Comparison of ENCODE assay signal across 1 cellular context in genomic region chr20:15867017-15867416, GRCh38.
TF ChIP-seq lines count a peak whose summit lies in the region.

No MANE protein-coding gene starts in this region.

TF ChIP-seq in SK-N-SH treated with all-trans-retinoic acid at 6 μM for 48 hours, 23 proteins besides CTCF, POLR2A, EP300 and RAD21 (continued from another document):
- TF ChIP-seq PATZ1 (CRISPR knock-in tag; IDR thresholded peaks at IDR 0.05; ENCODE audit: borderline replicate concordance) (no peak; the same call in 1 of the 2 replicates), ZNF565 (CRISPR knock-in tag; conservative IDR thresholded peaks at IDR 0.05; ENCODE audit: low read depth) (no peak), ZNF70 (CRISPR knock-in tag; IDR thresholded peaks at IDR 0.05) (no peak), ZC3H10 (CRISPR knock-in tag; IDR thresholded peaks at IDR 0.05) (0 out of 2 replicates have a peak, but pooled peaks have one; percentile 41), POU6F1 (CRISPR knock-in tag; IDR thresholded peaks at IDR 0.05; ENCODE audit: borderline replicate concordance, low read depth) (no peak), ARNTL (CRISPR knock-in tag; IDR thresholded peaks at IDR 0.05; ENCODE audit: borderline replicate concordance, low read depth) (no peak), CREB5 (CRISPR knock-in tag; IDR thresholded peaks at IDR 0.05; ENCODE audit: low read depth) (peak; percentile 48; the same call in 1 of the 2 replicates), ZFP30 (CRISPR knock-in tag; IDR thresholded peaks at IDR 0.05) (no peak), CSDC2 (CRISPR knock-in tag; IDR thresholded peaks at IDR 0.05) (no peak), CSRNP3 (CRISPR knock-in tag; IDR thresholded peaks at IDR 0.05) (no peak), RARB (CRISPR knock-in tag; IDR thresholded peaks at IDR 0.05) (no peak), SNAI2 (CRISPR knock-in tag; IDR thresholded peaks at IDR 0.05) (no peak), ESRRG (CRISPR knock-in tag; IDR thresholded peaks at IDR 0.05) (no peak), ISL1 (CRISPR knock-in tag; IDR thresholded peaks at IDR 0.05) (peak; percentile 90), ZNF8 (CRISPR knock-in tag; IDR thresholded peaks at IDR 0.05) (no peak), TCF4 (CRISPR knock-in tag; IDR thresholded peaks at IDR 0.05; ENCODE audit: borderline replicate concordance) (no peak), ZFP3 (CRISPR knock-in tag; IDR thresholded peaks at IDR 0.05) (peak; percentile 44; the same call in 1 of the 2 replicates)
TF ChIP-seq in SK-N-SH treated with all-trans-retinoic acid at 6 μM for 48 hours: peak in this region for 4.
